Comparison of ENCODE assay signal across 9 cellular contexts in genomic region chr22:36377022-36377631, GRCh38. TPM values are rescaled to one million over a fixed set of nuclear protein-coding genes. Genes with fewer than 3 reads are reported as not detected.
DNase-seq lines count a peak whose midpoint lies in the region; ATAC-seq and TF ChIP-seq lines count a peak whose summit lies in the region.
"Had no signal": no experiment of that assay in that cellular context is flagged by ENCODE, and none has a peak within 500 bp of the region (broad histone marks: within the 10 kb centered on the region; RNA-seq: fewer than 3 reads in every experiment).

No MANE protein-coding gene starts in this region.

- H3K27ac ChIP-seq in epithelial cell of prostate (peak overlapping the region; percentile 99), spleen (peak overlapping the region; percentile 79 to 100 (median 98))
- H3K27ac ChIP-seq: parathyroid adenoma had no signal

- ATAC-seq in T-helper 17 cell, result peak; percentile 87

- no peaks in the 10 kb centered on the region for H3K27me3 Mint-ChIP-seq in T-helper 17 cell
- H3K27me3 Mint-ChIP-seq in type B pancreatic cell, result no peaks in the 10 kb centered on the region

- H3K4me1 ChIP-seq in spleen, result peaks cover 95 to 100% (median 100%) of the 10 kb centered on the region in 6 donors

- H3K27me3 ChIP-seq in spleen (replicated peaks in 1 of 7), result no peaks in the 10 kb centered on the region

- WGBS in spleen, 5 donors, result 13 to 19% (median 13%) methylated on average over 14 of the region's 14 CpGs

- H3K36me3 ChIP-seq in spleen, result peaks cover 0 to 82% (median 7%) of the 10 kb centered on the region in 6 donors

- H3K36me3 Mint-ChIP-seq in T-helper 17 cell (ENCODE audit: low read depth) (peaks cover 5% of the 10 kb centered on the region), type B pancreatic cell (peaks cover 15% of the 10 kb centered on the region)

- H3K4me3 ChIP-seq in spleen, result peak overlapping the region in 4 of 8 donors; percentile 5 to 45 (median 13)

- H3K9me3 Mint-ChIP-seq in type B pancreatic cell, result no peaks in the 10 kb centered on the region

- DNase-seq in GM20000 (ENCODE audit: low spot score) (peak; percentile 66), T-helper 17 cell (peak in 1 of 3 donors; percentile 34), epithelial cell of prostate (ENCODE audit: low read depth, low spot score) (no peak), spleen (no peak), MV-4-11 (lab: John Stamatoyannopoulos, UW) (no peak), SHP77 treated with DMSO at 0.1 percent for 48 hours (lab: John Stamatoyannopoulos, UW) (no peak), type B pancreatic cell (ENCODE audit: extremely low spot score, unreplicated experiment) (no peak), NCI-H2196 treated with DMSO at 0.1 percent for 48 hours (lab: John Stamatoyannopoulos, UW; ENCODE audit: unreplicated experiment) (no peak)

- peak in 1 of 3 donors; percentile 51 for TF ChIP-seq POLR2A in spleen (IDR thresholded peaks at IDR 0.05)

- peak overlapping the region; percentile 100 for H3K27ac Mint-ChIP-seq in T-helper 17 cell
- H3K27ac Mint-ChIP-seq in type B pancreatic cell, result no peak overlapping the region

- no peak for TF ChIP-seq CTCF in GM20000 (IDR thresholded peaks at IDR 0.05; ENCODE audit: extremely low read depth, missing control alignments)
- TF ChIP-seq CTCF in spleen (IDR thresholded peaks at IDR 0.05 in 8 of 11, conservative IDR thresholded peaks at IDR 0.05 in 3 of 11), result no peak
- TF ChIP-seq CTCF in type B pancreatic cell (conservative IDR thresholded peaks at IDR 0.05), result no peak

- H3K4me1 Mint-ChIP-seq in T-helper 17 cell, result peaks cover 72% of the 10 kb centered on the region
- H3K4me1 Mint-ChIP-seq in type B pancreatic cell (ENCODE audit: unreplicated experiment), result peaks cover 35% of the 10 kb centered on the region

- intact Hi-C loops in spleen (cut with DNase I; ENCODE audit: low total_unique reads), result no loop called here

- H3K9me3 ChIP-seq in T-helper 17 cell (ENCODE audit: control insufficient read depth, low read length, poor library complexity, severe bottlenecking) (no peaks in the 10 kb centered on the region), spleen (no peaks in the 10 kb centered on the region)

- H3K4me3 Mint-ChIP-seq in T-helper 17 cell (peak overlapping the region; percentile 93), type B pancreatic cell (no peak overlapping the region)

RNA-seq across cellular contexts. Expression of gene MYH9, which starts 10.6 kb away (rescaled TPM):
- total RNA-seq in T-helper 17 cell (1,000 to 10,000 TPM; 1,038 to 1,220 TPM), spleen (1,000 to 10,000 TPM in 4 of 7 donors, 100 to 1,000 TPM in 3; 575 to 1,376 (median 1,013) TPM), type B pancreatic cell (ENCODE audit: low replicate concordance) (277 and 364 TPM in 2 replicates)
- polyA plus RNA-seq in spleen, result 100 to 1,000 TPM in 1 of 3 donors, 10 to 100 TPM in 2; 59.8 to 166 (median 71.1) TPM
